Comparison of ENCODE assay signal across 2 cellular contexts in the genomic region with DNA sequence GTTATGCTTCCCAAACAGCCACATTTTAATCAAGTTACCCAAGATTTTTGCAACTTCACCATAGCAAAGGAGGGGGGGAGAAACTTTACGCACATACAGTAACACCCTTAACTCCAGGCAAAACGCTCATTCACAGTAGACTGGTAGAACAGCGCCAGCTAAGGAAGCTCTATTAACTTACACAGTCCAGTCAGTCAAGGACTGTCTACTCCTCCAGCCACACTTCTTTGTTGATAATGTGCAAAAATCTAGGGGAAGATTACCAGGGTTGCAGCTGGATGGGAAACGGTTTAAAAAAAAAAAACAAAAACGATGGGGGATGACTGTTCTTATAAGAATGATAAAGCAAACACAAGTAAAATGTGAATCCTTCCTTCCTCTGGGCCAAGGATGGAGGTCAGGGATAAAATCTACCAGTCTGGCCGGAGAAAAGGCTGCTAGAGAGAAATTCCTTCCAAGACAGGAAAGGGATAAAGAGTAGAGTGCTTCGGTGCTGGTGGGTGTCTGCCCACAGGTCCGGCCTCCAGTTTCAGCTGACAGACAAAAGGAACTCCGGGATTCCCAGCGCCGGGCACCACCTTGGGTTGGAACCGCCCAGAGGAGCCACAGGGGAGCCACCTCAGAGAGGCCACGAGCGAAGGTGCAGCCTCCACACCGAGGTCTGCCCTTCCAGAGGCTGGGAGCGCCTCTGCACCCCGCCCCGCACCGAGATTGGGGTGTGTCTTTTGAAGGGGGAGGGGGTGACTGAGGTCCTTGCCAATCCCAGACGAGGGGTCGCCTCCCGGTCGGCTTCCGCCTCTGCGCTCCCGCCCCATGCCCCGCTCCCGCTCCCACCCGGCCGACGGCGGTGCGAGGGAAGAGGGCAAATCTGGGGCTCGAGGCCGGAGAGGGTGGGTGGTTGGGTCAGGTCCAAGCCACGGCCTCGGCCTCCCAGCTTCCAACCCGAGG.
TF ChIP-seq lines count a peak whose summit lies in the region.

No MANE protein-coding gene starts in this region.

TF ChIP-seq in GM12891, 5 proteins besides CTCF, POLR2A, EP300 and RAD21:
- TF ChIP-seq TAF1 (IDR thresholded peaks at IDR 0.05; ENCODE audit: low read depth, low read length) (no peak), POU2F2 (IDR thresholded peaks at IDR 0.05; ENCODE audit: low read depth, low read length) (no peak), SPI1 (IDR thresholded peaks at IDR 0.05; ENCODE audit: low read depth, low read length) (no peak), POLR2AphosphoS5 (IDR thresholded peaks at IDR 0.05; ENCODE audit: low read depth, low read length) (no peak), PAX5 (IDR thresholded peaks at IDR 0.05; ENCODE audit: insufficient read depth, low read length, severe bottlenecking) (no peak)

TF ChIP-seq in endothelial cell of umbilical vein, 7 proteins besides CTCF, POLR2A, EP300 and RAD21:
- TF ChIP-seq EZH2 (IDR thresholded peaks at IDR 0.05; ENCODE audit: borderline replicate concordance, low read depth, low read length, severe bottlenecking), result no peak
- no peak for TF ChIP-seq JUN (IDR thresholded peaks at IDR 0.05; ENCODE audit: borderline replicate concordance, insufficient read depth, insufficient read length, low read depth)
- TF ChIP-seq FOS (IDR thresholded peaks at IDR 0.05; ENCODE audit: borderline replicate concordance, insufficient read depth, low read length), result peak; percentile 5
- TF ChIP-seq MYC (IDR thresholded peaks at IDR 0.05; ENCODE audit: low read depth, low read length), result no peak
- TF ChIP-seq POLR2AphosphoS5 (IDR thresholded peaks at IDR 0.05; ENCODE audit: insufficient read depth, low read depth, low read length), result peak; percentile 95
